ENCODE assay signal across 2 cellular contexts in genomic region chr10:14162626-14163344, GRCh38.
TF ChIP-seq lines count a peak whose summit lies in the region.

No MANE protein-coding gene starts in this region.

TF ChIP-seq in A549, 52 proteins besides CTCF, POLR2A, EP300 and RAD21:
- TF ChIP-seq BHLHE40 (IDR thresholded peaks at IDR 0.05; ENCODE audit: low read depth, low read length) (no peak), NR3C1 (IDR thresholded peaks at IDR 0.05) (no peak), CBX8 (IDR thresholded peaks at IDR 0.05) (peak; percentile 88; the same call in 1 of the 2 replicates), E2F6 (IDR thresholded peaks at IDR 0.05; ENCODE audit: borderline replicate concordance, low read depth) (no peak)

TF ChIP-seq in H1, 55 proteins besides CTCF, POLR2A, EP300 and RAD21:
- no peak for TF ChIP-seq SP1 (IDR thresholded peaks at IDR 0.05; ENCODE audit: low read depth, low read length)
- no peak for TF ChIP-seq ASH2L (IDR thresholded peaks at IDR 0.05; ENCODE audit: low read length)
- no peak for TF ChIP-seq TCF12 (IDR thresholded peaks at IDR 0.05; ENCODE audit: low read depth, low read length)
- no peak for TF ChIP-seq SAP30 (IDR thresholded peaks at IDR 0.05; ENCODE audit: insufficient read depth, insufficient replicate concordance, low read length)
- TF ChIP-seq CBX8 (IDR thresholded peaks at IDR 0.05; ENCODE audit: borderline replicate concordance, low read depth, low read length): no peak
- peak; percentile 47; the same call in 1 of the 2 replicates for TF ChIP-seq CEBPB (IDR thresholded peaks at IDR 0.05; ENCODE audit: low read depth, low read length)
- no peak for TF ChIP-seq KDM1A (IDR thresholded peaks at IDR 0.05; ENCODE audit: borderline replicate concordance, low read length)
- TF ChIP-seq YY1 (IDR thresholded peaks at IDR 0.05; ENCODE audit: low read depth, low read length): no peak
